Comparison of ENCODE assay signal across 13 cellular contexts in genomic region chr1:53108646-53109580, GRCh38. TPM values are rescaled to one million over a fixed set of nuclear protein-coding genes. Genes with fewer than 3 reads are reported as not detected.
DNase-seq lines count a peak whose midpoint lies in the region; ATAC-seq and TF ChIP-seq lines count a peak whose summit lies in the region.
"Had no signal": no experiment of that assay in that cellular context is flagged by ENCODE, and none has a peak within 500 bp of the region (broad histone marks: within the 10 kb centered on the region; RNA-seq: fewer than 3 reads in every experiment).

No MANE protein-coding gene starts in this region.

- H3K4me2 ChIP-seq in PC-3 (ENCODE audit: low read length) (peak overlapping the region; percentile 70), smooth muscle cell (peak overlapping the region; percentile 78)

- no peaks in the 10 kb centered on the region for H3K9me2 ChIP-seq in PC-3 (replicated peaks; ENCODE audit: low read length)

- H3K9me3 Mint-ChIP-seq in Caco-2 (ENCODE audit: unreplicated experiment) = no peaks in the 10 kb centered on the region
- no peaks in the 10 kb centered on the region for H3K9me3 Mint-ChIP-seq in natural killer cell treated with Interleukin-12 subunit alpha and Interleukin-12 subunit beta and Interleukin-15 and Interleukin-18, amount 100 ng/mL, for 72 hours
- H3K9me3 Mint-ChIP-seq: stimulated activated effector memory CD8-positive, alpha-beta T cell treated with anti-CD3 and anti-CD28 coated beads, Interleukin-12 subunit alpha, Interleukin-12 subunit beta, amount 100 ng/mL, for 72 hours had no signal

- H3K9me3 ChIP-seq in Caco-2 (0 out of 2 replicates have a peak, but pooled peaks cover 3% of the 10 kb centered on the region), PC-3 (ENCODE audit: low read length) (no peaks in the 10 kb centered on the region), smooth muscle cell (replicated peaks; ENCODE audit: low read depth) (peaks cover 4% of the 10 kb centered on the region)

- no peaks in the 10 kb centered on the region for H4K20me1 ChIP-seq in PC-3 (ENCODE audit: low read length)
- no peaks in the 10 kb centered on the region for H4K20me1 ChIP-seq in smooth muscle cell (ENCODE audit: low read depth)

- DNase-seq in Caco-2 = no peak
- DNase-seq in PC-3 = peak; percentile 11
- DNase-seq in fibroblast of gingiva (ENCODE audit: low read depth) = peak; percentile 20
- DNase-seq in smooth muscle cell (lab: John Stamatoyannopoulos, UW; ENCODE audit: unreplicated experiment) = peak; percentile 19
- no peak for DNase-seq in natural killer cell treated with Interleukin-12 subunit alpha and Interleukin-12 subunit beta and Interleukin-15 and Interleukin-18, amount 100 ng/mL, for 72 hours (ENCODE audit: low spot score)
- DNase-seq in ureter (ENCODE audit: low spot score) = no peak
- no peak for DNase-seq in C1 segment of cervical spinal cord (lab: John Stamatoyannopoulos, UW)
- DNase-seq: COR-L47, NCI-H1048, NCI-H446 treated with DMSO at 0.1 percent for 48 hours had no signal

- no peak for ATAC-seq in PC-3
- ATAC-seq in natural killer cell treated with Interleukin-12 subunit alpha and Interleukin-12 subunit beta and Interleukin-15 and Interleukin-18, amount 100 ng/mL, for 72 hours = no peak
- no peak for ATAC-seq in HG02885 (IDR thresholded peaks at IDR 0.05; ENCODE audit: poor library complexity, unreplicated experiment)
- ATAC-seq: stimulated activated effector memory CD8-positive, alpha-beta T cell treated with anti-CD3 and anti-CD28 coated beads, Interleukin-12 subunit alpha, Interleukin-12 subunit beta, amount 100 ng/mL, for 72 hours had no signal

- WGBS in smooth muscle cell (ENCODE audit: low lambda C conversion rate) = 52% methylated on average over 14 of the region's 14 CpGs

- H3K9ac ChIP-seq in PC-3 (ENCODE audit: low read length) = peak overlapping the region; percentile 71
- no peak overlapping the region for H3K9ac ChIP-seq in smooth muscle cell (ENCODE audit: low read depth)

- H3F3A ChIP-seq in PC-3 (ENCODE audit: low read length, unreplicated experiment) = peaks cover 9% of the 10 kb centered on the region
- no peaks in the 10 kb centered on the region for H3F3A ChIP-seq in smooth muscle cell (ENCODE audit: low read depth)

- peaks cover 8% of the 10 kb centered on the region for H3K27me3 Mint-ChIP-seq in Caco-2 (ENCODE audit: insufficient read depth, unreplicated experiment)
- H3K27me3 Mint-ChIP-seq in natural killer cell treated with Interleukin-12 subunit alpha and Interleukin-12 subunit beta and Interleukin-15 and Interleukin-18, amount 100 ng/mL, for 72 hours = peaks cover 0 to 3% of the 10 kb centered on the region in 2 donors

- H3K4me3 ChIP-seq in Caco-2 (ENCODE audit: low read depth, low read length) (no peak overlapping the region), PC-3 (ENCODE audit: low read length) (no peak overlapping the region), smooth muscle cell (no peak overlapping the region)

- BruUV-seq in Caco-2 (replicated peaks; lab: Mats Ljungman, UMichigan) = no TSS peak
- BruUV-seq in PC-3 (replicated peaks; lab: Mats Ljungman, UMichigan) = no TSS peak

- H3K4me3 Mint-ChIP-seq in Caco-2 (ENCODE audit: unreplicated experiment) = no peak overlapping the region
- H3K4me3 Mint-ChIP-seq in natural killer cell treated with Interleukin-12 subunit alpha and Interleukin-12 subunit beta and Interleukin-15 and Interleukin-18, amount 100 ng/mL, for 72 hours = no peak overlapping the region
- H3K4me3 Mint-ChIP-seq: stimulated activated effector memory CD8-positive, alpha-beta T cell treated with anti-CD3 and anti-CD28 coated beads, Interleukin-12 subunit alpha, Interleukin-12 subunit beta, amount 100 ng/mL, for 72 hours had no signal

- H3K4me1 Mint-ChIP-seq in Caco-2 (ENCODE audit: low read depth, unreplicated experiment) = peaks cover 26% of the 10 kb centered on the region
- peaks cover 30 to 38% of the 10 kb centered on the region in 2 donors for H3K4me1 Mint-ChIP-seq in natural killer cell treated with Interleukin-12 subunit alpha and Interleukin-12 subunit beta and Interleukin-15 and Interleukin-18, amount 100 ng/mL, for 72 hours (ENCODE audit: low read depth in 2 of 2)

- H3K27ac ChIP-seq in PC-3 (ENCODE audit: low read length) = peak overlapping the region; percentile 96
- no peak overlapping the region for H3K27ac ChIP-seq in smooth muscle cell (ENCODE audit: low read depth)
- H3K27ac ChIP-seq: RWPE1 had no signal

- CTCF ChIA-PET in Caco-2 (lab: Charles Lee) = interaction anchor here (0.6 kb wide), 1 partner anchor 12 kb away, joined by 3 read pairs; no protein-coding TSS in a partner anchor
- CTCF ChIA-PET in PC-3 (lab: Charles Lee) = no interaction called here

- H3K36me3 Mint-ChIP-seq in Caco-2 (ENCODE audit: insufficient read depth, unreplicated experiment) = no peaks in the 10 kb centered on the region
- H3K36me3 Mint-ChIP-seq in natural killer cell treated with Interleukin-12 subunit alpha and Interleukin-12 subunit beta and Interleukin-15 and Interleukin-18, amount 100 ng/mL, for 72 hours = no peaks in the 10 kb centered on the region
- H3K36me3 Mint-ChIP-seq: stimulated activated effector memory CD8-positive, alpha-beta T cell treated with anti-CD3 and anti-CD28 coated beads, Interleukin-12 subunit alpha, Interleukin-12 subunit beta, amount 100 ng/mL, for 72 hours had no signal

- H3K36me3 ChIP-seq in Caco-2 (ENCODE audit: control insufficient read depth, insufficient read depth, low read length) = no peaks in the 10 kb centered on the region
- no peaks in the 10 kb centered on the region for H3K36me3 ChIP-seq in PC-3 (ENCODE audit: low read depth, low read length)
- no peaks in the 10 kb centered on the region for H3K36me3 ChIP-seq in smooth muscle cell (ENCODE audit: low read depth)

- no peak overlapping the region for H2AFZ ChIP-seq in PC-3 (ENCODE audit: low read length)
- no peak overlapping the region for H2AFZ ChIP-seq in smooth muscle cell (ENCODE audit: low read depth)

- TF ChIP-seq CTCF in Caco-2 (IDR thresholded peaks at IDR 0.05; ENCODE audit: insufficient read depth in 1 of 2, low read depth in 1 of 2, low read length in 1 of 2, severe bottlenecking in 1 of 2, unreplicated experiment in 1 of 2) = no peak
- no peak for TF ChIP-seq CTCF in PC-3 (conservative IDR thresholded peaks at IDR 0.05; ENCODE audit: low read depth, low read length)
- TF ChIP-seq CTCF in smooth muscle cell (IDR thresholded peaks at IDR 0.05; ENCODE audit: borderline replicate concordance, insufficient read depth, poor library complexity, severe bottlenecking) = no peak

- POLR2A ChIA-PET in Caco-2 (lab: Charles Lee) = no interaction called here
- POLR2A ChIA-PET in PC-3 (lab: Charles Lee; ENCODE audit: unreplicated experiment) = no interaction called here

- H3K27me3 ChIP-seq in Caco-2 (replicated peaks; ENCODE audit: control insufficient read depth, insufficient read depth, low read length) (no peaks in the 10 kb centered on the region), PC-3 (ENCODE audit: low read length) (no peaks in the 10 kb centered on the region), smooth muscle cell (ENCODE audit: low read depth) (peaks cover 8% of the 10 kb centered on the region)

- H3K79me2 ChIP-seq in PC-3 (ENCODE audit: low read length) (no peaks in the 10 kb centered on the region), smooth muscle cell (ENCODE audit: low read depth) (no peaks in the 10 kb centered on the region)

- H3K4me1 ChIP-seq in Caco-2 (peaks cover 24% of the 10 kb centered on the region), PC-3 (ENCODE audit: insufficient read depth, low read length) (peaks cover 59% of the 10 kb centered on the region), smooth muscle cell (ENCODE audit: low read depth) (peaks cover 23% of the 10 kb centered on the region)

- intact Hi-C loops in Caco-2 (cut with micrococcal nuclease; ENCODE audit: unreplicated experiment) (no loop called here), PC-3 (cut with micrococcal nuclease) (loop anchor here (5.0 to 10.0 kb wide), 2 partner anchors 92 to 184 kb away; partner anchors contain the start of genes ECHDC2 and SCP2)

- H3K27ac Mint-ChIP-seq in Caco-2 (ENCODE audit: unreplicated experiment) = peak overlapping the region; percentile 47
- no peak overlapping the region for H3K27ac Mint-ChIP-seq in natural killer cell treated with Interleukin-12 subunit alpha and Interleukin-12 subunit beta and Interleukin-15 and Interleukin-18, amount 100 ng/mL, for 72 hours
- H3K27ac Mint-ChIP-seq: stimulated activated effector memory CD8-positive, alpha-beta T cell treated with anti-CD3 and anti-CD28 coated beads, Interleukin-12 subunit alpha, Interleukin-12 subunit beta, amount 100 ng/mL, for 72 hours had no signal

RNA-seq across cellular contexts. Expression of gene SLC1A7, which starts 33.5 kb away (rescaled TPM):
- total RNA-seq in Caco-2 (2022) (not detected in 2 replicates), PC-3 (2014; rRNA removed) (0.23 and 0.26 TPM in 2 replicates), smooth muscle cell (not detected in 2 replicates), ureter (not detected)
- polyA plus RNA-seq in smooth muscle cell = 0.05 and 0.53 TPM in 2 replicates
- 1 to 10 TPM in 1 of 2 donors, under 1 TPM in 1; 0.29 to 1.1 TPM for total RNA-seq in natural killer cell treated with Interleukin-12 subunit alpha and Interleukin-12 subunit beta and Interleukin-15 and Interleukin-18, amount 100 ng/mL, for 72 hours

RNA-seq across cellular contexts. Expression of gene PODN, which starts 46.9 kb away (rescaled TPM):
- total RNA-seq in Caco-2 (2022) = not detected in 2 replicates
- total RNA-seq in PC-3 (2014; rRNA removed) = not detected in 2 replicates
- total RNA-seq in smooth muscle cell = 0.27 TPM in 1 of 2 replicates, not detected in the other
- polyA plus RNA-seq in smooth muscle cell = 0.45 and 1.1 TPM in 2 replicates
- not detected for total RNA-seq in natural killer cell treated with Interleukin-12 subunit alpha and Interleukin-12 subunit beta and Interleukin-15 and Interleukin-18, amount 100 ng/mL, for 72 hours
- 20.9 TPM for total RNA-seq in ureter

Comparison
In these comparisons a context has a peak if more than half of its experiments do, and no peak if none do; other contexts are left out.
1. DNase-seq: peak in PC-3 (single experiment), fibroblast of gingiva (single experiment) and smooth muscle cell (single experiment); none in Caco-2 (0 of 2), natural killer cell treated with Interleukin-12 subunit alpha and Interleukin-12 subunit beta and Interleukin-15 and Interleukin-18, amount 100 ng/mL, for 72 hours (single experiment), ureter (single experiment) and C1 segment of cervical spinal cord (0 of 14).
2. RNA of gene PODN, which starts 46.9 kb away (total RNA-seq): 20.9 TPM in ureter (single experiment); 0.27 TPM in smooth muscle cell, not detected in Caco-2, not detected in natural killer cell treated with Interleukin-12 subunit alpha and Interleukin-12 subunit beta and Interleukin-15 and Interleukin-18, amount 100 ng/mL, for 72 hours and not detected in PC-3; every median in the first group is over 10 times any median in the second.